8 cellular contexts compared by ENCODE assay signal in the genomic region with DNA sequence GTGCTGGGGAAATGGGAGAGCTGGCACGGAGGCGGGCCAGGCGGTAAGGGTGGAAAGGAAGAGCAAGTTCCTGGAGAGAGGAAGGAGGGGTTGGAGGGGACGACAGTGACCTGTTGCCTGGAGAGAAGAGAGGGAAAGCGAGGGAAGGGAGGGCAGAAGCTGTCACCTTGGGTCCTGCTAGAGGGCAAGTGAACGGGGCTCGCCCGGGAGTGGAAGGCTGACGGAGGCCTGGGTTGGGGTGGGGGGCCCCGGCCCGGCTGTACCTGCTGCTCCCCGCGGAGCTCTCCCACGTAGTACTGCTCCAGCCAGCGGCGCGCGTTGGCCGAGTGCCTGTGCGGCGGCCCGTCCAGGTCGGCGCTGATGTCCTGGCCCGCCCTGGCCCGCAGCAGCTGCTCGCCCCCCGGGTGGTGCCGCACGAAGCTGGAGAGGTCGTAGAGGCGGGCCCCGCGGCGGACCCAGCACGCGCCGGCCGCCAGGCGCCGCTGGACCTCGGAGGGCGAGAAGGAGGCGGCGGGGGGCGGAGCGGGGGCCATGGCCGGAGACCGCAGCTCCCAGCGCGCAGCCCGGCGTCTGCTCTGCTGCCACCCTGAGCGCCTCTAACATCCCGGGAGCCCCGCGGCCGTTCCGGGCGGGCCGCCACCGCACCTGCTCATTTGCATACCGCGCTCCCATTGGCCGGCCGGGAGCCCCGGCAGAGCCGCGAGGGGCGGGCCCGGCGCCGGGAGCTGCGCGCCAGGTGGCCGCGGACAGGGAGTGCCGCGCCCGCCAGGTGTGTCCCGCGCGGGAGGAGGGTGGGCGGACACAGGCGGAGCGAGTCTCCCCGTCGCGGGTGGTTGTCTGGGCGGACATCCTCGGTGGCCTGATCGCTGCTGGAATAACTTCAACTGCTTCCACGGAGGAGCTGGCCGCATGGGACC. TPM values are rescaled to one million over a fixed set of nuclear protein-coding genes. Genes with fewer than 3 reads are reported as not detected.
A peak's percentile ranks its signal among the peaks of the same experiment; 100 is the strongest.
DNase-seq lines count a peak whose midpoint lies in the region; ATAC-seq, FAIRE-seq and TF ChIP-seq lines count a peak whose summit lies in the region.

A gene with protein sequence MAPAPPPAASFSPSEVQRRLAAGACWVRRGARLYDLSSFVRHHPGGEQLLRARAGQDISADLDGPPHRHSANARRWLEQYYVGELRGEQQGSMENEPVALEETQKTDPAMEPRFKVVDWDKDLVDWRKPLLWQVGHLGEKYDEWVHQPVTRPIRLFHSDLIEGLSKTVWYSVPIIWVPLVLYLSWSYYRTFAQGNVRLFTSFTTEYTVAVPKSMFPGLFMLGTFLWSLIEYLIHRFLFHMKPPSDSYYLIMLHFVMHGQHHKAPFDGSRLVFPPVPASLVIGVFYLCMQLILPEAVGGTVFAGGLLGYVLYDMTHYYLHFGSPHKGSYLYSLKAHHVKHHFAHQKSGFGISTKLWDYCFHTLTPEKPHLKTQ (minus strand): TSS at position 598 of the 917 bp plus-strand sequence. CDS start 65 bp downstream, at position 533.

- TF ChIP-seq POLR2A in GM12892 (IDR thresholded peaks at IDR 0.05; ENCODE audit: low read depth, low read length), result no peak

- H3K36me3 ChIP-seq in iPS DF 6.9 (ENCODE audit: control insufficient read depth, insufficient read depth, low read length), result no peaks in the 10 kb centered on the region

- H3K4me1 ChIP-seq in iPS DF 6.9 (ENCODE audit: control insufficient read depth, insufficient read depth, low read length), result peaks cover 1% of the 10 kb centered on the region; the same call in 1 of the 2 replicates

- H3K27ac ChIP-seq in iPS DF 6.9 (ENCODE audit: low read length), result no peak within 1 kb of the TSS

- WGBS in iPS DF 6.9 (ENCODE audit: insufficient coverage, insufficient read length), result no CpG with 5 or more reads among the region's 94 CpGs

- peaks cover 23% of the 10 kb centered on the region for H3K27me3 Mint-ChIP-seq in T-helper 17 cell

- DNase-seq in GM12892 (ENCODE audit: insufficient read length) (peak; percentile 90), NCI-H128 (lab: John Stamatoyannopoulos, UW; ENCODE audit: unreplicated experiment) (peak; percentile 73), T-helper 17 cell (peak; percentile 60 to 67 (median 66)), anterior cingulate cortex (lab: John Stamatoyannopoulos, UW) (peak in 55 of 58 donors; percentile 22 to 93 (median 79)), iPS DF 6.9 (ENCODE audit: low read depth, low spot score) (no peak), skeletal muscle cell (ENCODE audit: low read depth) (no peak), GOT3 (lab: John Stamatoyannopoulos, UW) (no peak)

- no peak within 1 kb of the TSS for H3K27ac Mint-ChIP-seq in T-helper 17 cell

- peak within 1 kb of the TSS; percentile 34; the same call in 1 of the 2 replicates for H3K4me3 ChIP-seq in iPS DF 6.9 (ENCODE audit: low read length)
- H3K4me3 ChIP-seq in skeletal muscle cell (ENCODE audit: low read depth, low read length), result peak within 1 kb of the TSS; percentile 28

- ATAC-seq in HG02678 (IDR thresholded peaks at IDR 0.05; ENCODE audit: unreplicated experiment) (peak; percentile 88), T-helper 17 cell (peak; percentile 98)

- H3K4me1 Mint-ChIP-seq in T-helper 17 cell, result peaks cover 12% of the 10 kb centered on the region

- FAIRE-seq in GM12892 (lab: Jason Lieb, UNC), result peak; percentile 92

- H3K9me3 ChIP-seq in T-helper 17 cell (ENCODE audit: control insufficient read depth, low read length, poor library complexity, severe bottlenecking) (no peaks in the 10 kb centered on the region), iPS DF 6.9 (ENCODE audit: control insufficient read depth, insufficient read depth, low read length) (no peaks in the 10 kb centered on the region)

- peaks cover 4% of the 10 kb centered on the region for H3K36me3 Mint-ChIP-seq in T-helper 17 cell (ENCODE audit: low read depth)

- H3K4me3 Mint-ChIP-seq in T-helper 17 cell, result peak within 1 kb of the TSS; percentile 88

- H3K27me3 ChIP-seq in iPS DF 6.9 (ENCODE audit: control insufficient read depth, insufficient read depth, low read length), result peaks cover 7% of the 10 kb centered on the region; the same call in 1 of the 2 replicates

RNA-seq across cellular contexts. Expression of the gene that starts here (rescaled TPM):
- 0.95 TPM for polyA plus RNA-seq in GM12892 (2012; ENCODE audit: missing spikeins)
- total RNA-seq in T-helper 17 cell, result 1 to 10 TPM in 1 of 2 donors, under 1 TPM in 1; 0.73 to 1.7 TPM

Comparison
In these comparisons a context has a peak if more than half of its experiments do, and no peak if none do; other contexts are left out.
1. DNase-seq: peak in GM12892 (single experiment), NCI-H128 (single experiment), T-helper 17 cell (3 of 3) and anterior cingulate cortex (55 of 58); none in iPS DF 6.9 (single experiment), skeletal muscle cell (single experiment) and GOT3 (single experiment).